Comparison of ENCODE assay signal across 31 cellular contexts in the genomic region with DNA sequence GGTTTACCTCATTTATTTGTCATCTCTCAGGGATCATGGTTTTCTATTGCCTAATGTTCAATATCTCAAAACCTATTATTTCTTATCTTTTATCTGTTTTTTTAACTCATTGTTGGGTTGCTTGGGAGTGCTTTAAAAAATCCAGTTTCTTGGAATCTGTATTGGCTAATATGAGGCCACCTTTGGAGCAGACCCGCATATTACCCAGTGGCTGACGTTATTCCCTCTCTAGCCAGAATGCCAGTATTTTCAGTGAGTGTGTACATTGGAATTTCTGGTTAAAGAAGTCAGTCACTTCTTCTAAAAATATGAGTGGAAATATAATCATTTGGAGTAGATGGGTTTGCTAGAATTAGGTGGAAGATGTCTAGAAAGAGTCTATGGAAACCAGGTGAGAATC. TPM values are rescaled to one million over a fixed set of nuclear protein-coding genes. Genes with fewer than 3 reads are reported as not detected.
"Had no signal": no experiment of that assay in that cellular context is flagged by ENCODE, and none has a peak within 500 bp of the region (broad histone marks: within the 10 kb centered on the region; RNA-seq: fewer than 3 reads in every experiment).

No MANE protein-coding gene starts in this region.

- H3K9me3 ChIP-seq: neutrophil, ovary, thyroid gland, uterus had no signal

- H3K79me2 ChIP-seq: parathyroid adenoma had no signal

- H3K27me3 ChIP-seq: ovary, right lobe of liver, sigmoid colon, stomach, thyroid gland, tibial nerve, upper lobe of right lung, uterus had no signal

- ATAC-seq: naive thymus-derived CD8-positive, alpha-beta T cell; natural killer cell treated with Interleukin-12 subunit alpha and Interleukin-12 subunit beta and Interleukin-15 and Interleukin-18, amount 100 ng/mL, for 72 hours; psoas muscle; right cardiac atrium; right lobe of liver; stimulated activated effector memory CD8-positive, alpha-beta T cell treated with anti-CD3 and anti-CD28 coated beads, Interleukin-12 subunit alpha, Interleukin-12 subunit beta, amount 100 ng/mL, for 72 hours; stimulated activated naive B cell treated with anti-CD40 and anti-IgM and Interleukin-4, amounts not matched to agents 10 μg/mL and 1 μg/mL and 100 μg/mL, for 72 hours; upper lobe of right lung had no signal

- H3K4me1 ChIP-seq: parathyroid adenoma, right lobe of liver, tibial nerve, upper lobe of right lung, uterus had no signal

- DNase-seq: naive thymus-derived CD8-positive, alpha-beta T cell; nephron progenitor cell; nucleus accumbens; ovary; posterior cingulate gyrus; psoas muscle; right cardiac atrium; right lobe of liver; sigmoid colon; small intestine; stimulated activated CD4-positive, alpha-beta T cell treated with anti-CD3 and anti-CD28 coated beads, Interleukin-15, amount 100 ng/mL, for 24 hours; stimulated activated CD4-positive, alpha-beta T cell treated with anti-CD3 and anti-CD28 coated beads, Interleukin-2, amount 100 ng/mL, for 24 hours; stimulated activated CD4-positive, alpha-beta T cell treated with anti-CD3 and anti-CD28 coated beads, Interleukin-2, amount 100 ng/mL, for 48 hours; stimulated activated CD4-positive, alpha-beta T cell treated with anti-CD3 and anti-CD28 coated beads, Interleukin-4, amount 100 ng/mL, for 24 hours; stimulated activated naive B cell treated with anti-CD40 and anti-IgM and Interleukin-4, amounts not matched to agents 10 μg/mL and 1 μg/mL and 100 μg/mL, for 72 hours; stimulated activated naive CD4-positive, alpha-beta T cell treated with Interleukin-2 at 50 U/mL for 16 hours; stomach; thyroid gland; upper lobe of right lung; uterus had no signal

- H2AFZ ChIP-seq: parathyroid adenoma had no signal

- H3K4me3 ChIP-seq: ovary, psoas muscle, right lobe of liver, sigmoid colon, stomach, thoracic aorta, thyroid gland, tibial nerve, upper lobe of right lung, uterus had no signal

- H3K36me3 ChIP-seq: neutrophil, ovary, right lobe of liver, sigmoid colon, stomach, thoracic aorta, thyroid gland, tibial nerve, upper lobe of right lung, uterus had no signal

- H3K27ac ChIP-seq: neutrophil, ovary, parathyroid adenoma, psoas muscle, right lobe of liver, sigmoid colon, stomach, thoracic aorta, thyroid gland, tibial nerve, upper lobe of right lung, uterus had no signal

RNA-seq across cellular contexts. Expression of a gene that starts 38.3 kb away (rescaled TPM):
- total RNA-seq: naive thymus-derived CD8-positive, alpha-beta T cell; natural killer cell treated with Interleukin-12 subunit alpha and Interleukin-12 subunit beta and Interleukin-15 and Interleukin-18, amount 100 ng/mL, for 72 hours; omental fat pad; psoas muscle; renal cortical epithelial cell; right lobe of liver; skeletal muscle tissue; stomach; subcutaneous adipose tissue; thoracic aorta; tibial nerve; upper lobe of right lung; urinary bladder; uterus had no signal
